12 cellular contexts compared by ENCODE assay signal in the genomic region with DNA sequence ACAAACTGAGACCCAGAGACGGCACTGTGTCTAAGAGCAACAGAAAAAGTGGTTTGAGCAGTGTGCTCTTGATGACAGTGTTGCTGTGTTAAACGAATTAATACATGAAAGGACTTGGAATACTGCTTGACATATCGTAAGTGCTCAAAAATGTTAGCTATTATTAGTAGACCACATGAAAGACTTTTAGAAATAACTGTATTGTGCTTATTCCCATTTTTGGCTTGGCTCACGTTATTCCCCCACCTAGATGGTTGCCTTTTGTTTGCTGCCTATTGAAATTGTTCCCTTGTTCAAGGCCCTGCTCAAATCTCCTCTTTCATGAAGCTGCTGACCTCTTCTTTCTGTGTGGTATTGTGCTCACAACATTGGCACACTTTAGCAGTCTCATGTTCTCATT.
"Had no signal": no experiment of that assay in that cellular context is flagged by ENCODE, and none has a peak within 500 bp of the region (broad histone marks: within the 10 kb centered on the region; RNA-seq: fewer than 3 reads in every experiment).

No MANE protein-coding gene starts in this region.

- H3K4me1 ChIP-seq: colonic mucosa, gastrocnemius medialis, left ventricle myocardium inferior, stomach, tibial artery had no signal

- DNase-seq: activated CD4-positive, alpha-beta T cell treated with anti-CD3 and anti-CD28 coated beads, Interleukin-2, amount 50 U/mL, for 4 hours; activated T-cell treated with anti-CD3 and anti-CD28 coated beads, Interleukin-2, amount 50 U/mL, for 1 hour; colonic mucosa; effector CD8-positive, alpha-beta T cell; gastrocnemius medialis; left ventricle myocardium inferior; stimulated activated CD4-positive, alpha-beta T cell treated with anti-CD3 and anti-CD28 coated beads, Interleukin-15, amount 100 ng/mL, for 24 hours; stimulated activated CD4-positive, alpha-beta T cell treated with anti-CD3 and anti-CD28 coated beads, Interleukin-4, amount 100 ng/mL, for 24 hours; stomach; T-helper 2 cell; tibial artery had no signal

- H3K4me3 ChIP-seq: colonic mucosa, gastrocnemius medialis, left ventricle myocardium inferior, stomach, tibial artery had no signal

- ATAC-seq: gastrocnemius medialis had no signal

- H3K27ac ChIP-seq: colonic mucosa, gastrocnemius medialis, left ventricle myocardium inferior, stomach, tibial artery had no signal

- H3K9me3 ChIP-seq: colonic mucosa, gastrocnemius medialis, tibial artery had no signal

- FAIRE-seq: keratinocyte had no signal

- H3K36me3 ChIP-seq: colonic mucosa, gastrocnemius medialis, left ventricle myocardium inferior, stomach, tibial artery had no signal

- H3K27me3 ChIP-seq: colonic mucosa, gastrocnemius medialis, stomach, tibial artery had no signal
